ENCODE assay signal across 1 cellular context in genomic region chr17:81870978-81871386, GRCh38.
A peak's percentile ranks its signal among the peaks of the same experiment; 100 is the strongest.
TF ChIP-seq lines count a peak whose summit lies in the region.

TSS of gene ARHGDIA (minus strand) at chr17:81871337. CDS start at chr17:81869930, 1,407 bp downstream.

TF ChIP-seq in H1, 55 proteins besides CTCF, POLR2A, EP300 and RAD21 (continued from another document):
- TF ChIP-seq EGR1 (IDR thresholded peaks at IDR 0.05; ENCODE audit: borderline replicate concordance, low read depth, low read length), result 0 out of 2 replicates have a peak, but pooled peaks have one; percentile 4
